Comparison of ENCODE assay signal across 11 cellular contexts in genomic region chr3:18987862-18988447, GRCh38.
DNase-seq lines count a peak whose midpoint lies in the region; ATAC-seq and TF ChIP-seq lines count a peak whose summit lies in the region.
"Had no signal": no experiment of that assay in that cellular context is flagged by ENCODE, and none has a peak within 500 bp of the region (broad histone marks: within the 10 kb centered on the region; RNA-seq: fewer than 3 reads in every experiment).

No MANE protein-coding gene starts in this region.

- H3K4me1 Mint-ChIP-seq in naive thymus-derived CD4-positive, alpha-beta T cell: peaks cover 2 to 31% (median 24%) of the 10 kb centered on the region in 7 donors

- H3K9me2 ChIP-seq in PC-3 (replicated peaks; ENCODE audit: low read length): no peaks in the 10 kb centered on the region

- no peaks in the 10 kb centered on the region for H3K27me3 ChIP-seq in PC-3 (ENCODE audit: low read length)
- H3K27me3 ChIP-seq in naive thymus-derived CD4-positive, alpha-beta T cell (ENCODE audit: control insufficient read depth in 2 of 2, insufficient read depth in 2 of 2, low read length in 2 of 2): no peaks in the 10 kb centered on the region

- no peak overlapping the region for H3K9ac ChIP-seq in PC-3 (ENCODE audit: low read length)

- POLR2A ChIA-PET in PC-3 (lab: Charles Lee; ENCODE audit: unreplicated experiment): no interaction called here
- POLR2A ChIA-PET in naive thymus-derived CD4-positive, alpha-beta T cell (lab: Charles Lee): interaction anchor here (1.0 kb wide), 1 partner anchor 229 kb away, joined by 3 read pairs; no protein-coding TSS in a partner anchor

- ATAC-seq in PC-3 (peak; percentile 62), GM21447 (IDR thresholded peaks at IDR 0.05; ENCODE audit: unreplicated experiment) (no peak), HG03521 (IDR thresholded peaks at IDR 0.05; ENCODE audit: unreplicated experiment) (no peak)
- no peak for ATAC-seq in naive thymus-derived CD4-positive, alpha-beta T cell

- in situ Hi-C loops in KBM-7 (cut with MboI; ENCODE audit: low pct_unique_long_range_greater_than_20kb, low sequenced_read_pairs): no loop called here

- no peaks in the 10 kb centered on the region for H3K79me2 ChIP-seq in PC-3 (ENCODE audit: low read length)

- H3K4me1 ChIP-seq in PC-3 (ENCODE audit: insufficient read depth, low read length): peaks cover 13% of the 10 kb centered on the region
- peaks cover 0 to 7% of the 10 kb centered on the region in 2 donors for H3K4me1 ChIP-seq in naive thymus-derived CD4-positive, alpha-beta T cell (ENCODE audit: control insufficient read depth in 2 of 2, insufficient read depth in 2 of 2, low read length in 2 of 2)

- no peak for TF ChIP-seq CTCF in PC-3 (conservative IDR thresholded peaks at IDR 0.05; ENCODE audit: low read depth, low read length)

- H3K27ac Mint-ChIP-seq in naive thymus-derived CD4-positive, alpha-beta T cell: peak overlapping the region in 2 of 9 donors; percentile 55 to 81
- H3K27ac Mint-ChIP-seq: T-cell had no signal

- intact Hi-C loops in PC-3 (cut with micrococcal nuclease): loop anchor here (1.0 to 10.0 kb wide), 8 partner anchors 100 to 1556 kb away; no protein-coding TSS in a partner anchor
- intact Hi-C loops in naive thymus-derived CD4-positive, alpha-beta T cell (cut with micrococcal nuclease): loop anchor here (1.0 to 10.0 kb wide), 20 partner anchors 141 to 1730 kb away; partner anchors contain the start of gene SATB1 (in 1 of the 2)

- H3K4me2 ChIP-seq in PC-3 (ENCODE audit: low read length): peak overlapping the region; percentile 66

- peak overlapping the region; percentile 27 for H3K27ac ChIP-seq in PC-3 (ENCODE audit: low read length)
- no peak overlapping the region for H3K27ac ChIP-seq in naive thymus-derived CD4-positive, alpha-beta T cell (ENCODE audit: low read depth, low read length)

- no TSS peak for BruUV-seq in PC-3 (replicated peaks; lab: Mats Ljungman, UMichigan)

- H3K27me3 Mint-ChIP-seq in naive thymus-derived CD4-positive, alpha-beta T cell: peaks cover 20 to 31% (median 22%) of the 10 kb centered on the region in 5 donors

- DNase-seq in activated CD4-positive, alpha-beta T cell treated with anti-CD3 and anti-CD28 coated beads for 48 hours: peak; percentile 9
- DNase-seq in activated CD4-positive, alpha-beta T cell treated with anti-CD3 and anti-CD28 coated beads, Interleukin-2, amount 50 U/mL, for 1 hour: no peak
- DNase-seq in NCI-H2029 (lab: John Stamatoyannopoulos, UW) (peak; percentile 41), PC-3 (peak; percentile 78), KBM-7 (no peak)
- DNase-seq in naive thymus-derived CD4-positive, alpha-beta T cell: no peak

- no peaks in the 10 kb centered on the region for H3K9me3 ChIP-seq in PC-3 (ENCODE audit: low read length)
- no peaks in the 10 kb centered on the region for H3K9me3 ChIP-seq in naive thymus-derived CD4-positive, alpha-beta T cell (ENCODE audit: control insufficient read depth in 2 of 3, low read length in 3 of 3)
- H3K9me3 ChIP-seq: HAP-1 had no signal

- CTCF ChIA-PET in PC-3 (lab: Charles Lee): interaction anchor here (0.5 to 1.6 kb wide), 4 partner anchors 99 to 1410 kb away, joined by 3 to 6 read pairs (median 4); no protein-coding TSS in a partner anchor
- CTCF ChIA-PET in naive thymus-derived CD4-positive, alpha-beta T cell (lab: Charles Lee): interaction anchor here (0.6 to 3.1 kb wide), 13 partner anchors 15 to 1754 kb away, joined by 3 to 17 read pairs (median 4); no protein-coding TSS in a partner anchor

- H3K4me3 Mint-ChIP-seq in naive thymus-derived CD4-positive, alpha-beta T cell: peak overlapping the region in 7 of 10 donors; percentile 1 to 91 (median 65)

- peak overlapping the region; percentile 2; the same call in 1 of the 2 replicates for H2AFZ ChIP-seq in PC-3 (ENCODE audit: low read length)

- H3K4me3 ChIP-seq in PC-3 (ENCODE audit: low read length): peak overlapping the region; percentile 32
- H3K4me3 ChIP-seq in naive thymus-derived CD4-positive, alpha-beta T cell (ENCODE audit: low read length): no peak overlapping the region
- H3K4me3 ChIP-seq: HAP-1 had no signal

- H4K20me1 ChIP-seq in PC-3 (ENCODE audit: low read length): no peaks in the 10 kb centered on the region

- no peaks in the 10 kb centered on the region for H3K36me3 Mint-ChIP-seq in naive thymus-derived CD4-positive, alpha-beta T cell
- H3K36me3 Mint-ChIP-seq: T-cell had no signal

- H3K36me3 ChIP-seq in PC-3 (ENCODE audit: low read depth, low read length): no peaks in the 10 kb centered on the region
- no peaks in the 10 kb centered on the region for H3K36me3 ChIP-seq in naive thymus-derived CD4-positive, alpha-beta T cell (ENCODE audit: control insufficient read depth in 2 of 3, insufficient read depth in 3 of 3, low read length in 3 of 3)
- H3K36me3 ChIP-seq: HAP-1 had no signal

- H3F3A ChIP-seq in PC-3 (ENCODE audit: low read length, unreplicated experiment): no peaks in the 10 kb centered on the region

- H3K9me3 Mint-ChIP-seq in naive thymus-derived CD4-positive, alpha-beta T cell: no peaks in the 10 kb centered on the region
- H3K9me3 Mint-ChIP-seq: activated T-helper 1 cell treated with anti-CD3 and anti-CD28 coated beads, Interleukin-12 subunit alpha, Interleukin-12 subunit beta, Interleukin-2, Interleukin-4 antibody, amounts not matched to agents 30 ng/mL and 10 ng/mL and 1 ng/mL, durations not matched to agents 14 hours and 24 hours and 36 hours; T-cell had no signal

Comparison
In these comparisons a context has a peak if more than half of its experiments do, and no peak if none do; other contexts are left out.
1. DNase-seq: peak in activated CD4-positive, alpha-beta T cell treated with anti-CD3 and anti-CD28 coated beads for 48 hours (single experiment), NCI-H2029 (single experiment) and PC-3 (single experiment); none in activated CD4-positive, alpha-beta T cell treated with anti-CD3 and anti-CD28 coated beads, Interleukin-2, amount 50 U/mL, for 1 hour (single experiment), naive thymus-derived CD4-positive, alpha-beta T cell (0 of 9) and KBM-7 (single experiment).